12 cellular contexts compared by ENCODE assay signal in the genomic region with DNA sequence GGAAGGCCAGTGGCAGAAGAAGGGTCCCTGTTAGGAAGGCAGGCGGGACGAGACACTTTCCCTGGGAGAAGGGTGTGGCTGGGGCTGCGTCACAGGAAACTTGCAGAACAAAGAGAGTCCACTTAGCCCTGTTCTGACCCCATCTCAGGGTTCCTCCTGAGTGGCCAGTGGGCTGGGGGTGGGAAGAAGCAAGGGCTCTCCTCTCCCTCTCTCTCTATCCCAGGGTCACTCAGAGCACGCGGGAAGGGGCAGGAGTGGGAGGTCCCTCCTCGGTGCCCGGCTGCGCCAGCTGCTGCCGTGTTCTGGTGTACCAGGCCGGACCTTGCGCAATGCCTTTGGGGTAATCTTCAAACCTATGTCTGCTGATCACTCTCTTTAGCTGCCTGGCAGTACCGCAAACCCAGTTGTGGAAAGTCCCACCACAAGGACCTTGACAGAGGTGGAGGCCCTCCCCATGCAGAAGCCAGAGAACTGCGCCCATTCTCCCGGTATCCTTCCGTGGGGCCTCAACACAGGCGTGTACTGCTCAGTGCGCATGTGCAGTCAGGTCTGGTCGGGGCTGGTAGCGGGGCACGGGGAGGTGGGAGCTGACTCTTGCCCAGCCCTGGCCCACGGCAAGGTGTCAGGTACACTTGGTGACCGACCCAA. TPM values are rescaled to one million over a fixed set of nuclear protein-coding genes. Genes with fewer than 3 reads are reported as not detected.
DNase-seq lines count a peak whose midpoint lies in the region; ATAC-seq and TF ChIP-seq lines count a peak whose summit lies in the region.
"Had no signal": no experiment of that assay in that cellular context is flagged by ENCODE, and none has a peak within 500 bp of the region (broad histone marks: within the 10 kb centered on the region; RNA-seq: fewer than 3 reads in every experiment).

No MANE protein-coding gene starts in this region.

- CTCF ChIA-PET in GM10248 (lab: Yijun Ruan, JAX), result interaction anchor here (1.2 kb wide), 1 partner anchor 8 kb away, joined by 5 read pairs; no protein-coding TSS in a partner anchor

- H3K27me3 ChIP-seq in right atrium auricular region, result no peaks in the 10 kb centered on the region
- H3K27me3 ChIP-seq in ectodermal cell (ENCODE audit: control insufficient read depth, insufficient read depth, low read length, poor library complexity, severe bottlenecking), result no peaks in the 10 kb centered on the region

- POLR2A ChIA-PET in GM10248 (lab: Yijun Ruan, JAX), result no interaction called here

- H3K27ac Mint-ChIP-seq in mesothelial cell of epicardium, result peak overlapping the region; percentile 90
- no peak overlapping the region for H3K27ac Mint-ChIP-seq in activated T-helper 17 cell treated with anti-CD3 and anti-CD28 coated beads, Interleukin-2, amount 50 U/mL, for 72 hours
- H3K27ac Mint-ChIP-seq: activated naive CD4-positive, alpha-beta T cell treated with anti-CD3 and anti-CD28 coated beads, Interleukin-2, amount 50 U/mL, for 24 hours had no signal

- no peaks in the 10 kb centered on the region for H3K9me3 ChIP-seq in right atrium auricular region
- H3K9me3 ChIP-seq in ectodermal cell (ENCODE audit: control insufficient read depth, low read length), result no peaks in the 10 kb centered on the region
- H3K9me3 ChIP-seq: thoracic aorta had no signal

- H3K4me1 ChIP-seq in right atrium auricular region (peaks cover 0 to 7% of the 10 kb centered on the region in 2 donors), ectodermal cell (ENCODE audit: control insufficient read depth, insufficient read depth, low read length) (peaks cover 16% of the 10 kb centered on the region)

- no peaks in the 10 kb centered on the region for H3K36me3 Mint-ChIP-seq in mesothelial cell of epicardium
- no peaks in the 10 kb centered on the region for H3K36me3 Mint-ChIP-seq in activated T-helper 17 cell treated with anti-CD3 and anti-CD28 coated beads, Interleukin-2, amount 50 U/mL, for 72 hours (ENCODE audit: low read depth)

- H3K36me3 ChIP-seq in right atrium auricular region (no peaks in the 10 kb centered on the region), ectodermal cell (ENCODE audit: control insufficient read depth, insufficient read depth, low read length) (no peaks in the 10 kb centered on the region)
- H3K36me3 ChIP-seq: thoracic aorta had no signal

- no peak overlapping the region for H3K4me3 Mint-ChIP-seq in mesothelial cell of epicardium
- no peak overlapping the region for H3K4me3 Mint-ChIP-seq in activated T-helper 17 cell treated with anti-CD3 and anti-CD28 coated beads, Interleukin-2, amount 50 U/mL, for 72 hours
- H3K4me3 Mint-ChIP-seq: activated naive CD4-positive, alpha-beta T cell treated with anti-CD3 and anti-CD28 coated beads, Interleukin-2, amount 50 U/mL, for 24 hours had no signal

- peaks cover 7% of the 10 kb centered on the region for H3K9me3 Mint-ChIP-seq in mesothelial cell of epicardium
- H3K9me3 Mint-ChIP-seq in activated T-helper 17 cell treated with anti-CD3 and anti-CD28 coated beads, Interleukin-2, amount 50 U/mL, for 72 hours, result peaks cover 4% of the 10 kb centered on the region

- H3K27ac ChIP-seq in right atrium auricular region (no peak overlapping the region), ectodermal cell (ENCODE audit: insufficient read depth, low read depth, low read length, poor library complexity, severe bottlenecking) (peak overlapping the region; percentile 79)
- H3K27ac ChIP-seq: thoracic aorta had no signal

- no peak for ATAC-seq in left cardiac atrium
- no peak for ATAC-seq in activated T-helper 17 cell treated with anti-CD3 and anti-CD28 coated beads, Interleukin-2, amount 50 U/mL, for 72 hours (replicated peaks)

- H3K4me3 ChIP-seq in right atrium auricular region, result no peak overlapping the region
- H3K4me3 ChIP-seq in ectodermal cell (ENCODE audit: insufficient read depth, low read depth, low read length), result no peak overlapping the region
- H3K4me3 ChIP-seq: thoracic aorta had no signal

- H3K27me3 Mint-ChIP-seq in mesothelial cell of epicardium (ENCODE audit: low read depth), result no peaks in the 10 kb centered on the region
- H3K27me3 Mint-ChIP-seq in activated T-helper 17 cell treated with anti-CD3 and anti-CD28 coated beads, Interleukin-2, amount 50 U/mL, for 72 hours, result no peaks in the 10 kb centered on the region
- H3K27me3 Mint-ChIP-seq: activated naive CD4-positive, alpha-beta T cell treated with anti-CD3 and anti-CD28 coated beads, Interleukin-2, amount 50 U/mL, for 24 hours had no signal

- DNase-seq in left cardiac atrium (peak; percentile 33), right atrium auricular region (ENCODE audit: low spot score) (no peak), mesothelial cell of epicardium (ENCODE audit: low spot score in 2 of 2, unreplicated experiment in 2 of 2) (no peak), putamen (ENCODE audit: low spot score) (no peak), GM10248 (ENCODE audit: extremely low spot score) (no peak)
- DNase-seq in activated CD4-positive, CD25-positive, alpha-beta regulatory T cell (lab: John Stamatoyannopoulos, UW), result no peak
- DNase-seq: MV-4-11, NCI-H510A had no signal

- TF ChIP-seq CTCF in right atrium auricular region (IDR thresholded peaks at IDR 0.05), result no peak
- TF ChIP-seq CTCF in mesothelial cell of epicardium (IDR thresholded peaks at IDR 0.05; ENCODE audit: unreplicated experiment), result no peak
- no peak for TF ChIP-seq CTCF in GM10248 (IDR thresholded peaks at IDR 0.05; ENCODE audit: control extremely low read depth, extremely low read depth, low read depth, missing control alignments)

- peaks cover 33% of the 10 kb centered on the region for H3K4me1 Mint-ChIP-seq in mesothelial cell of epicardium
- peaks cover 3% of the 10 kb centered on the region for H3K4me1 Mint-ChIP-seq in activated T-helper 17 cell treated with anti-CD3 and anti-CD28 coated beads, Interleukin-2, amount 50 U/mL, for 72 hours

- 91 to 92% methylated on average over 22 of the region's 22 CpGs for WGBS in ectodermal cell, 2 experiments

- intact Hi-C loops in left cardiac atrium (cut with DNase I), result no loop called here

RNA-seq across cellular contexts. Expression of gene ST3GAL5, which starts 47.8 kb away (rescaled TPM):
- total RNA-seq in left cardiac atrium (10 to 100 TPM; 10.6 to 12.5 TPM), right atrium auricular region (10 to 100 TPM in 1 of 2 donors, 1 to 10 TPM in 1; 5.5 to 20.4 TPM), mesothelial cell of epicardium (23.2 to 28.6 TPM (median 25.8 TPM) in 3 replicates)
- polyA plus RNA-seq in ectodermal cell (2013, experiment 1 of 4), result 7.8 TPM
- 9.4 TPM for polyA plus RNA-seq in ectodermal cell (2013, experiment 2 of 4)
- 8.0 TPM for polyA plus RNA-seq in ectodermal cell (2013, experiment 3 of 4)
- 7.8 TPM for polyA plus RNA-seq in ectodermal cell (2013, experiment 4 of 4)
- total RNA-seq in activated T-helper 17 cell treated with anti-CD3 and anti-CD28 coated beads, Interleukin-2, amount 50 U/mL, for 72 hours, result 10 to 100 TPM in 1 of 2 donors, 1 to 10 TPM in 1; 7.6 to 13.7 TPM
